ENCODE assay signal across 17 cellular contexts in the genomic region with DNA sequence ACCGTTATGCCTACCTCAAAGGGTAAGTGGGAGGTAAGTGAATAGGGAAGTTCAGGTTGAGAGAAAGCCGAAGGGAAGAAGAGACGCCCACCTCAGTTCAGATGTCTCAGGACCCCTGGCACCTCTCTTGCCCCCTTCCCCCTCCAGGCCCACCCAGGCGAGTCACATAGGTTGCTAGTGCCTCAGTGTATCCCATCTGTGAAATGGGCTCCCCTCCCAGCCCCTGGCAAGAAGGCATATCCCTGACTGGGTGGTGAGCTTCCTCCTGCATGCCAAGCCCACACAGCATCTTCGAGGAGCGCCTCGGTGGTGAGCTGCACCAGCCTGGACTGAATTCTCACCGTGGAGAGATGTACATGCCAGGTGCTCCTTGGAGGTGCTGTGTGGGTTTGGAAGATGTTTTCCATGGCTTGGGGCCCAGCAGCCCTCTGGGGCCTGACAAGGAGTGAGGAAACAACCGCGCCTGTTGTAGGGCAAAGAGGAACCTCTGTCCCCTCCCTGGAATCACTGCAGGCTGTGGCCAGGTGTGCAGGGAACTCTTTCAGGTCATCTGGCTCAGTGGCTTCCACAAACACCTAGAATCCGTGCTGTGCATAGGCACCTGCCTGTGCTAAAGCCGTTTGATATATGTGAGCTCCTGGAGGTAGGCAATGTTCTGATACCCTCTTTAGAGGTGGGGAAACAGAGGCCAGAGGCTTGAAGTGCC. TPM values are rescaled to one million over a fixed set of nuclear protein-coding genes. Genes with fewer than 3 reads are reported as not detected.
DNase-seq lines count a peak whose midpoint lies in the region; ATAC-seq, FAIRE-seq and TF ChIP-seq lines count a peak whose summit lies in the region.
"Had no signal": no experiment of that assay in that cellular context is flagged by ENCODE, and none has a peak within 500 bp of the region (broad histone marks: within the 10 kb centered on the region; RNA-seq: fewer than 3 reads in every experiment).

No MANE protein-coding gene starts in this region.

- H2AFZ ChIP-seq in neural progenitor cell (replicated peaks) = no peak overlapping the region
- H2AFZ ChIP-seq: GM23248 had no signal

- H3K27ac ChIP-seq in right cardiac atrium (ENCODE audit: low read length) = no peak overlapping the region
- no peak overlapping the region for H3K27ac ChIP-seq in neural progenitor cell
- H3K27ac ChIP-seq: GM23248 had no signal

- H3K79me2 ChIP-seq in neural progenitor cell (ENCODE audit: low read depth) = no peaks in the 10 kb centered on the region

- H3K27me3 ChIP-seq in right cardiac atrium (ENCODE audit: control insufficient read depth, insufficient read depth) = no peaks in the 10 kb centered on the region
- no peaks in the 10 kb centered on the region for H3K27me3 ChIP-seq in bronchial epithelial cell (ENCODE audit: control insufficient read depth, insufficient read depth, low read length)
- no peaks in the 10 kb centered on the region for H3K27me3 ChIP-seq in neural progenitor cell
- H3K27me3 ChIP-seq: BE2C had no signal

- TF ChIP-seq CTCF in bronchial epithelial cell (IDR thresholded peaks at IDR 0.05; ENCODE audit: insufficient read depth, low read length, severe bottlenecking) (no peak), neural progenitor cell (IDR thresholded peaks at IDR 0.05) (no peak)

- H3K4me1 Mint-ChIP-seq in neural progenitor cell = peaks cover 51% of the 10 kb centered on the region
- no peaks in the 10 kb centered on the region for H3K4me1 Mint-ChIP-seq in activated CD4-positive, alpha-beta T cell treated with anti-CD3 and anti-CD28 coated beads for 36 hours
- H3K4me1 Mint-ChIP-seq: CD4-positive, alpha-beta memory T cell had no signal

- peak overlapping the region; percentile 33 for H3K4me3 Mint-ChIP-seq in neural progenitor cell
- H3K4me3 Mint-ChIP-seq in activated CD4-positive, alpha-beta T cell treated with anti-CD3 and anti-CD28 coated beads for 36 hours = no peak overlapping the region
- H3K4me3 Mint-ChIP-seq: CD4-positive, alpha-beta memory T cell had no signal

- H3K9me3 ChIP-seq in right cardiac atrium (ENCODE audit: control insufficient read depth, low read length) (no peaks in the 10 kb centered on the region), neural progenitor cell (ENCODE audit: low read depth) (no peaks in the 10 kb centered on the region)
- H3K9me3 ChIP-seq: BE2C, HAP-1 had no signal

- 92% methylated on average over 12 of the region's 12 CpGs for WGBS in right cardiac atrium

- H3K4me3 ChIP-seq in right cardiac atrium (ENCODE audit: low read length) (no peak overlapping the region), bronchial epithelial cell (ENCODE audit: low read depth, low read length) (no peak overlapping the region), neural progenitor cell (no peak overlapping the region)
- H3K4me3 ChIP-seq: GM12878, GM23248, HAP-1 had no signal

- no peak overlapping the region for H3K9ac ChIP-seq in neural progenitor cell
- H3K9ac ChIP-seq: GM23248 had no signal

- intact Hi-C loops in right cardiac atrium (cut with DNase I) = no loop called here
- intact Hi-C loops in Right ventricle myocardium inferior (cut with DNase I) = no loop called here
- intact Hi-C loops in activated CD4-positive, alpha-beta T cell treated with anti-CD3 and anti-CD28 coated beads for 36 hours (cut with DNase I, micrococcal nuclease) = no loop called here

- H3K27me3 Mint-ChIP-seq in neural progenitor cell (ENCODE audit: insufficient read depth, low read depth) = peaks cover 7% of the 10 kb centered on the region
- H3K27me3 Mint-ChIP-seq in activated CD4-positive, alpha-beta T cell treated with anti-CD3 and anti-CD28 coated beads for 36 hours = no peaks in the 10 kb centered on the region

- H3K36me3 ChIP-seq in bronchial epithelial cell (ENCODE audit: control insufficient read depth, insufficient read depth, low read length) = peaks cover 4% of the 10 kb centered on the region
- no peaks in the 10 kb centered on the region for H3K36me3 ChIP-seq in neural progenitor cell
- H3K36me3 ChIP-seq: HAP-1 had no signal

- no peaks in the 10 kb centered on the region for H4K20me1 ChIP-seq in neural progenitor cell (ENCODE audit: low read depth)

- POLR2A ChIA-PET in activated CD4-positive, alpha-beta T cell treated with anti-CD3 and anti-CD28 coated beads for 36 hours (lab: Charles Lee) = no interaction called here

- H3K4me1 ChIP-seq in right cardiac atrium (ENCODE audit: control insufficient read depth, insufficient read depth, low read length) (peaks cover 31% of the 10 kb centered on the region), neural progenitor cell (peaks cover 64% of the 10 kb centered on the region)

- peak; percentile 64 for FAIRE-seq in bronchial epithelial cell (lab: Jason Lieb, UNC)
- FAIRE-seq: GM12878 had no signal

- H3K36me3 Mint-ChIP-seq in neural progenitor cell = no peaks in the 10 kb centered on the region
- H3K36me3 Mint-ChIP-seq in activated CD4-positive, alpha-beta T cell treated with anti-CD3 and anti-CD28 coated beads for 36 hours (ENCODE audit: low read depth) = no peaks in the 10 kb centered on the region
- H3K36me3 Mint-ChIP-seq: CD4-positive, alpha-beta memory T cell had no signal

- no peak for ATAC-seq in right cardiac atrium
- no peak for ATAC-seq in Right ventricle myocardium inferior
- no peak for ATAC-seq in HG02884 (IDR thresholded peaks at IDR 0.05; ENCODE audit: unreplicated experiment)
- ATAC-seq in activated CD4-positive, alpha-beta T cell treated with anti-CD3 and anti-CD28 coated beads for 36 hours = no peak
- ATAC-seq: GM12878 had no signal

- DNase-seq in right cardiac atrium = peak in 2 of 3 donors; percentile 30 to 37
- DNase-seq in Right ventricle myocardium inferior (ENCODE audit: missing footprints) = no peak
- DNase-seq in bronchial epithelial cell (ENCODE audit: low read depth) = no peak
- no peak for DNase-seq in neural progenitor cell (ENCODE audit: low spot score)
- no peak for DNase-seq in activated CD4-positive, alpha-beta T cell treated with anti-CD3 and anti-CD28 coated beads for 36 hours
- DNase-seq in NCI-H2081 (lab: John Stamatoyannopoulos, UW) = no peak
- DNase-seq: BE2C; Calu3; CD4-positive, alpha-beta memory T cell; GM23248; NCI-H1105; NCI-H2081 treated with DMSO at 0.1 percent for 48 hours; NCI-H748 treated with DMSO at 0.1 percent for 48 hours; RPMI8226 had no signal

- H3K27ac Mint-ChIP-seq in neural progenitor cell = no peak overlapping the region
- no peak overlapping the region for H3K27ac Mint-ChIP-seq in activated CD4-positive, alpha-beta T cell treated with anti-CD3 and anti-CD28 coated beads for 36 hours

- H3K4me2 ChIP-seq in neural progenitor cell = no peak overlapping the region

- no peaks in the 10 kb centered on the region for H3K9me3 Mint-ChIP-seq in neural progenitor cell
- no peaks in the 10 kb centered on the region for H3K9me3 Mint-ChIP-seq in activated CD4-positive, alpha-beta T cell treated with anti-CD3 and anti-CD28 coated beads for 36 hours (ENCODE audit: low read depth)
- H3K9me3 Mint-ChIP-seq: CD4-positive, alpha-beta memory T cell had no signal

- H3F3A ChIP-seq in neural progenitor cell (ENCODE audit: low read depth) = peaks cover 35% of the 10 kb centered on the region

- CTCF ChIA-PET in activated CD4-positive, alpha-beta T cell treated with anti-CD3 and anti-CD28 coated beads for 36 hours (lab: Charles Lee) = interaction anchor here (1.1 kb wide), 1 partner anchor 48 kb away, joined by 4 read pairs; no protein-coding TSS in a partner anchor

RNA-seq across cellular contexts. Expression of gene UNC5B, which starts 45.1 kb away (rescaled TPM):
- total RNA-seq in right cardiac atrium (10 to 100 TPM; 17.0 to 26.6 (median 24.0) TPM), Right ventricle myocardium inferior (13.1 TPM), bronchial epithelial cell (36.6 and 62.5 TPM in 2 replicates), neural progenitor cell (ENCODE audit: low replicate concordance) (3.3 and 9.2 TPM in 2 replicates)
- polyA plus RNA-seq in right cardiac atrium = 12.4 TPM
- under 1 TPM; 0.05 to 0.09 TPM for total RNA-seq in activated CD4-positive, alpha-beta T cell treated with anti-CD3 and anti-CD28 coated beads for 36 hours
- total RNA-seq: CD4-positive, alpha-beta memory T cell had no signal
- polyA plus RNA-seq: CD4-positive, alpha-beta memory T cell had no signal

Comparison
In these comparisons a context has a peak if more than half of its experiments do, and no peak if none do; other contexts are left out.
1. DNase-seq: peak in right cardiac atrium (2 of 3); none in Right ventricle myocardium inferior (single experiment), bronchial epithelial cell (single experiment), neural progenitor cell (single experiment), activated CD4-positive, alpha-beta T cell treated with anti-CD3 and anti-CD28 coated beads for 36 hours (single experiment) and NCI-H2081 (0 of 2).